27 cellular contexts compared by ENCODE assay signal in the genomic region with DNA sequence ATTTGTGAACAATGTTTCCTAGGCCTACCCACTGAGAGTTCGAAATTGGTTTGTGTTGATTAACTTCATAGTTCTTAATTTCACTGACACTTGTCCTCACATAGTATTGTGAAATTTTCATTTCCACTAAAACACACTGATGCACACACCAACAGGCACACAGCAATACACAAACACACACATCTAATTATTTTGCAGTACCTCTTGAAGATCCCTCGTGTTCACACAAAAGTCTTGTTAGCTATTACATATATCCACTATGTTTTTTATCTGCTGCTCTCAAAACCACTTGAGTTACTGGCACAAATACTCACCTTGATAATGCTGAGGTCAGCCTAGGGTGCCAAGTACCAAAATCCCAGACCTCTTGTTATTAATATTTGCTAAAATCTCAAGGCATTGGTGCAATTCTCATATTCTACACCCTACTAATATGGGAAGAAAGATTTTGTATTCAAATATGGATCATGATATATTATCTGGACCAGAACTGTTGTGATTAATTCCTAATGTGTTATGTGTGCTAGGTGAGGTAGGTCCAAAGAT.
DNase-seq lines count a peak whose midpoint lies in the region; ATAC-seq, FAIRE-seq and TF ChIP-seq lines count a peak whose summit lies in the region.
"Had no signal": no experiment of that assay in that cellular context is flagged by ENCODE, and none has a peak within 500 bp of the region (broad histone marks: within the 10 kb centered on the region; RNA-seq: fewer than 3 reads in every experiment).

No MANE protein-coding gene starts in this region.

- H3K4me1 Mint-ChIP-seq in WTC11 (0 out of 2 replicates have a peak, but pooled peaks cover 3% of the 10 kb centered on the region), T-helper 17 cell (no peaks in the 10 kb centered on the region)
- H3K4me1 Mint-ChIP-seq: CD14-positive monocyte; CD4-positive, alpha-beta memory T cell; CD4-positive, CD25-positive, alpha-beta regulatory T cell; CD8-positive, alpha-beta memory T cell had no signal

- no peaks in the 10 kb centered on the region for H3K27me3 ChIP-seq in Karpas-422 (ENCODE audit: low read length)
- H3K27me3 ChIP-seq: BE2C, BLaER1 had no signal

- H2AFZ ChIP-seq in Karpas-422 (ENCODE audit: low read length): peak overlapping the region; percentile 30; the same call in 1 of the 2 replicates

- no peaks in the 10 kb centered on the region for H3K79me2 ChIP-seq in Karpas-422 (ENCODE audit: low read length)

- H3K9me3 ChIP-seq in Karpas-422 (ENCODE audit: low read length) (no peaks in the 10 kb centered on the region; the same call in 1 of the 2 replicates), T-helper 17 cell (ENCODE audit: control insufficient read depth, low read length, poor library complexity, severe bottlenecking) (no peaks in the 10 kb centered on the region)
- H3K9me3 ChIP-seq: BE2C, BLaER1 had no signal

- peaks cover 43% of the 10 kb centered on the region for H3K9me3 Mint-ChIP-seq in WTC11

- no peaks in the 10 kb centered on the region for H4K20me1 ChIP-seq in Karpas-422 (ENCODE audit: insufficient read depth, low read depth, low read length)
- H4K20me1 ChIP-seq: BLaER1 had no signal

- no peak overlapping the region for H3K27ac ChIP-seq in Karpas-422 (ENCODE audit: low read length)
- H3K27ac ChIP-seq: BLaER1 had no signal

- H3K4me1 ChIP-seq in Karpas-422 (ENCODE audit: low read length): no peaks in the 10 kb centered on the region
- H3K4me1 ChIP-seq: BE2C, BLaER1 had no signal

- H3K36me3 ChIP-seq in Karpas-422 (ENCODE audit: insufficient read depth, low read length): no peaks in the 10 kb centered on the region
- H3K36me3 ChIP-seq: BE2C, BLaER1 had no signal

- H3K4me3 Mint-ChIP-seq in WTC11 (no peak overlapping the region), T-helper 17 cell (no peak overlapping the region)
- H3K4me3 Mint-ChIP-seq: CD14-positive monocyte; CD4-positive, alpha-beta memory T cell; CD4-positive, CD25-positive, alpha-beta regulatory T cell; CD8-positive, alpha-beta memory T cell had no signal

- H3K27me3 Mint-ChIP-seq in WTC11 (ENCODE audit: low read depth) (no peaks in the 10 kb centered on the region), T-helper 17 cell (no peaks in the 10 kb centered on the region)
- H3K27me3 Mint-ChIP-seq: CD4-positive, alpha-beta memory T cell; CD4-positive, CD25-positive, alpha-beta regulatory T cell; CD8-positive, alpha-beta memory T cell had no signal

- H3K9me2 ChIP-seq in Karpas-422 (replicated peaks; ENCODE audit: insufficient read depth, low read length): no peaks in the 10 kb centered on the region

- H3K36me3 Mint-ChIP-seq in WTC11 (peaks cover 46% of the 10 kb centered on the region), T-helper 17 cell (ENCODE audit: low read depth) (no peaks in the 10 kb centered on the region)
- H3K36me3 Mint-ChIP-seq: CD14-positive monocyte; CD4-positive, alpha-beta memory T cell; CD4-positive, CD25-positive, alpha-beta regulatory T cell; CD8-positive, alpha-beta memory T cell had no signal

- no peak overlapping the region for H3K4me2 ChIP-seq in Karpas-422 (ENCODE audit: low read depth, low read length, poor library complexity, severe bottlenecking)
- H3K4me2 ChIP-seq: BLaER1 had no signal

- no peak for TF ChIP-seq CTCF in WTC11 (IDR thresholded peaks at IDR 0.05)

- H3K27ac Mint-ChIP-seq in WTC11: peak overlapping the region; percentile 84
- no peak overlapping the region for H3K27ac Mint-ChIP-seq in T-helper 17 cell
- H3K27ac Mint-ChIP-seq: CD14-positive monocyte; CD4-positive, alpha-beta memory T cell; CD4-positive, CD25-positive, alpha-beta regulatory T cell; CD8-positive, alpha-beta memory T cell had no signal

- H3K4me3 ChIP-seq in Karpas-422 (ENCODE audit: low read length): no peak overlapping the region
- H3K4me3 ChIP-seq: BLaER1, GM12878 had no signal

- FAIRE-seq in HTR-8/SVneo (lab: Jason Lieb, UNC): peak; percentile 89
- FAIRE-seq: A204.1, GM12878, GM12892, GM18507 had no signal

- no peak overlapping the region for H3K9ac ChIP-seq in Karpas-422 (ENCODE audit: low read length)
- H3K9ac ChIP-seq: BLaER1 had no signal

- POLR2A ChIA-PET in WTC11 (lab: Charles Lee): no interaction called here

- CTCF ChIA-PET in WTC11 (lab: Charles Lee): no interaction called here

- DNase-seq in HTR-8/SVneo (ENCODE audit: insufficient read length, low spot score): no peak
- DNase-seq in Karpas-422: no peak
- no peak for DNase-seq in WTC11 (ENCODE audit: low spot score)
- DNase-seq in cerebellum (ENCODE audit: low spot score): no peak
- no peak for DNase-seq in T-helper 17 cell
- DNase-seq: 8988T; ACHN; BE2C; C1 segment of cervical spinal cord; CD4-positive, alpha-beta memory T cell; CD4-positive, CD25-positive, alpha-beta regulatory T cell; CD8-positive, alpha-beta memory T cell; COR-L47; DMS 273 treated with DMSO at 0.1 percent for 48 hours; DMS153; DMS53; DMS79; DND-41; EL; GDM1 had no signal

- no peak for ATAC-seq in WTC11
- no peak for ATAC-seq in T-helper 17 cell
- ATAC-seq in GM21528 (IDR thresholded peaks at IDR 0.05; ENCODE audit: low FRiP score, unreplicated experiment): no peak
- ATAC-seq: GM12878 had no signal

TF ChIP-seq in WTC11, 78 proteins besides CTCF, POLR2A, EP300 and RAD21 (continues in another document):
- TF ChIP-seq ZNF396 (CRISPR knock-in tag; IDR thresholded peaks at IDR 0.05; ENCODE audit: borderline replicate concordance) (no peak), HMGA2 (CRISPR knock-in tag; IDR thresholded peaks at IDR 0.05) (no peak), ETV6 (CRISPR knock-in tag; IDR thresholded peaks at IDR 0.05) (no peak), CDX4 (CRISPR knock-in tag; IDR thresholded peaks at IDR 0.05; ENCODE audit: borderline replicate concordance) (no peak)
- TF ChIP-seq, protein P1, sequence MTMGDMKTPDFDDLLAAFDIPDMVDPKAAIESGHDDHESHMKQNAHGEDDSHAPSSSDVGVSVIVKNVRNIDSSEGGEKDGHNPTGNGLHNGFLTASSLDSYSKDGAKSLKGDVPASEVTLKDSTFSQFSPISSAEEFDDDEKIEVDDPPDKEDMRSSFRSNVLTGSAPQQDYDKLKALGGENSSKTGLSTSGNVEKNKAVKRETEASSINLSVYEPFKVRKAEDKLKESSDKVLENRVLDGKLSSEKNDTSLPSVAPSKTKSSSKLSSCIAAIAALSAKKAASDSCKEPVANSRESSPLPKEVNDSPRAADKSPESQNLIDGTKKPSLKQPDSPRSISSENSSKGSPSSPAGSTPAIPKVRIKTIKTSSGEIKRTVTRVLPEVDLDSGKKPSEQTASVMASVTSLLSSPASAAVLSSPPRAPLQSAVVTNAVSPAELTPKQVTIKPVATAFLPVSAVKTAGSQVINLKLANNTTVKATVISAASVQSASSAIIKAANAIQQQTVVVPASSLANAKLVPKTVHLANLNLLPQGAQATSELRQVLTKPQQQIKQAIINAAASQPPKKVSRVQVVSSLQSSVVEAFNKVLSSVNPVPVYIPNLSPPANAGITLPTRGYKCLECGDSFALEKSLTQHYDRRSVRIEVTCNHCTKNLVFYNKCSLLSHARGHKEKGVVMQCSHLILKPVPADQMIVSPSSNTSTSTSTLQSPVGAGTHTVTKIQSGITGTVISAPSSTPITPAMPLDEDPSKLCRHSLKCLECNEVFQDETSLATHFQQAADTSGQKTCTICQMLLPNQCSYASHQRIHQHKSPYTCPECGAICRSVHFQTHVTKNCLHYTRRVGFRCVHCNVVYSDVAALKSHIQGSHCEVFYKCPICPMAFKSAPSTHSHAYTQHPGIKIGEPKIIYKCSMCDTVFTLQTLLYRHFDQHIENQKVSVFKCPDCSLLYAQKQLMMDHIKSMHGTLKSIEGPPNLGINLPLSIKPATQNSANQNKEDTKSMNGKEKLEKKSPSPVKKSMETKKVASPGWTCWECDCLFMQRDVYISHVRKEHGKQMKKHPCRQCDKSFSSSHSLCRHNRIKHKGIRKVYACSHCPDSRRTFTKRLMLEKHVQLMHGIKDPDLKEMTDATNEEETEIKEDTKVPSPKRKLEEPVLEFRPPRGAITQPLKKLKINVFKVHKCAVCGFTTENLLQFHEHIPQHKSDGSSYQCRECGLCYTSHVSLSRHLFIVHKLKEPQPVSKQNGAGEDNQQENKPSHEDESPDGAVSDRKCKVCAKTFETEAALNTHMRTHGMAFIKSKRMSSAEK (CRISPR knock-in tag; IDR thresholded peaks at IDR 0.05; ENCODE audit: borderline replicate concordance): no peak
- TF ChIP-seq, protein P2, sequence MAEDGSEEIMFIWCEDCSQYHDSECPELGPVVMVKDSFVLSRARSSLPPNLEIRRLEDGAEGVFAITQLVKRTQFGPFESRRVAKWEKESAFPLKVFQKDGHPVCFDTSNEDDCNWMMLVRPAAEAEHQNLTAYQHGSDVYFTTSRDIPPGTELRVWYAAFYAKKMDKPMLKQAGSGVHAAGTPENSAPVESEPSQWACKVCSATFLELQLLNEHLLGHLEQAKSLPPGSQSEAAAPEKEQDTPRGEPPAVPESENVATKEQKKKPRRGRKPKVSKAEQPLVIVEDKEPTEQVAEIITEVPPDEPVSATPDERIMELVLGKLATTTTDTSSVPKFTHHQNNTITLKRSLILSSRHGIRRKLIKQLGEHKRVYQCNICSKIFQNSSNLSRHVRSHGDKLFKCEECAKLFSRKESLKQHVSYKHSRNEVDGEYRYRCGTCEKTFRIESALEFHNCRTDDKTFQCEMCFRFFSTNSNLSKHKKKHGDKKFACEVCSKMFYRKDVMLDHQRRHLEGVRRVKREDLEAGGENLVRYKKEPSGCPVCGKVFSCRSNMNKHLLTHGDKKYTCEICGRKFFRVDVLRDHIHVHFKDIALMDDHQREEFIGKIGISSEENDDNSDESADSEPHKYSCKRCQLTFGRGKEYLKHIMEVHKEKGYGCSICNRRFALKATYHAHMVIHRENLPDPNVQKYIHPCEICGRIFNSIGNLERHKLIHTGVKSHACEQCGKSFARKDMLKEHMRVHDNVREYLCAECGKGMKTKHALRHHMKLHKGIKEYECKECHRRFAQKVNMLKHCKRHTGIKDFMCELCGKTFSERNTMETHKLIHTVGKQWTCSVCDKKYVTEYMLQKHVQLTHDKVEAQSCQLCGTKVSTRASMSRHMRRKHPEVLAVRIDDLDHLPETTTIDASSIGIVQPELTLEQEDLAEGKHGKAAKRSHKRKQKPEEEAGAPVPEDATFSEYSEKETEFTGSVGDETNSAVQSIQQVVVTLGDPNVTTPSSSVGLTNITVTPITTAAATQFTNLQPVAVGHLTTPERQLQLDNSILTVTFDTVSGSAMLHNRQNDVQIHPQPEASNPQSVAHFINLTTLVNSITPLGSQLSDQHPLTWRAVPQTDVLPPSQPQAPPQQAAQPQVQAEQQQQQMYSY (CRISPR knock-in tag; IDR thresholded peaks at IDR 0.05): no peak
